ENCODE assay signal across 17 cellular contexts in the genomic region with DNA sequence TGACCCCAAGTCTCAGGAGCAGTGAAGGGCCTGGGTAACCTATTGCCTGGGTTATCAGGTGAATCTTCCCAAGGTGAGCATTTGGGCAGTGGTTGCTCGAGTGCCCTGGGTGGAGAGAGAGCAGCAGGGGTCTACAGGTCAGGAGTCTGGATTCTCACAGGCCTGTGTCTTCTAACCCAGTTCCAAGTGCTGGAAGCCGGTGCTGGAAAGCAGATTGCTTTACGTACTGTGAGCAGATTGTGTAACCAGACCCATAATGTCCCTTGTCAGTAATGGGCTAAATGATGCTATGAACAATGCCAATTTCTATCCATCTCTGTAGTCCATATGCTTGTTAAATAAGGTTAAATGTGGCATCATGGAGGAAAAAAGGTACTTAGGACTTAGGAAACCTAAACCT.
"Had no signal": no experiment of that assay in that cellular context is flagged by ENCODE, and none has a peak within 500 bp of the region (broad histone marks: within the 10 kb centered on the region; RNA-seq: fewer than 3 reads in every experiment).

No MANE protein-coding gene starts in this region.

- FAIRE-seq: TTC549 had no signal

- H3K4me3 ChIP-seq: thoracic aorta, upper lobe of right lung had no signal

- H3K27me3 ChIP-seq: neutrophil, upper lobe of right lung had no signal

- H3K9me3 ChIP-seq: neutrophil, thoracic aorta, upper lobe of right lung had no signal

- ATAC-seq: left ventricle myocardium superior, natural killer cell had no signal

- H3K36me3 ChIP-seq: neutrophil, thoracic aorta, upper lobe of right lung had no signal

- DNase-seq: activated B cell treated with CpG ODN at 0.5 μM for 24 hours; activated CD4-positive, alpha-beta T cell treated with anti-CD3 and anti-CD28 coated beads, Interleukin-2, amount 50 U/mL, for 1 hour; activated CD8-positive, alpha-beta memory T cell treated with anti-CD3 and anti-CD28 coated beads, Interleukin-2, amount 10 ng/mL, durations not matched to agents 7 days and 5 days; activated gamma-delta T cell treated with Interleukin-2 at 50 U/mL for 16 hours; activated T-cell treated with anti-CD3 and anti-CD28 coated beads, Interleukin-2, amount 50 U/mL, for 48 hours; amniotic stem cell; effector memory CD4-positive, alpha-beta T cell; foreskin melanocyte; kidney glomerular epithelial cell; left ventricle myocardium superior; mesenchymal stem cell; natural killer cell; stimulated activated CD4-positive, alpha-beta T cell treated with anti-CD3 and anti-CD28 coated beads, Interleukin-1b, Interleukin-23, amount 100 ng/mL, for 48 hours; upper lobe of right lung had no signal

- H3K27ac ChIP-seq: neutrophil, thoracic aorta, upper lobe of right lung had no signal
